8 cellular contexts compared by ENCODE assay signal in the genomic region with DNA sequence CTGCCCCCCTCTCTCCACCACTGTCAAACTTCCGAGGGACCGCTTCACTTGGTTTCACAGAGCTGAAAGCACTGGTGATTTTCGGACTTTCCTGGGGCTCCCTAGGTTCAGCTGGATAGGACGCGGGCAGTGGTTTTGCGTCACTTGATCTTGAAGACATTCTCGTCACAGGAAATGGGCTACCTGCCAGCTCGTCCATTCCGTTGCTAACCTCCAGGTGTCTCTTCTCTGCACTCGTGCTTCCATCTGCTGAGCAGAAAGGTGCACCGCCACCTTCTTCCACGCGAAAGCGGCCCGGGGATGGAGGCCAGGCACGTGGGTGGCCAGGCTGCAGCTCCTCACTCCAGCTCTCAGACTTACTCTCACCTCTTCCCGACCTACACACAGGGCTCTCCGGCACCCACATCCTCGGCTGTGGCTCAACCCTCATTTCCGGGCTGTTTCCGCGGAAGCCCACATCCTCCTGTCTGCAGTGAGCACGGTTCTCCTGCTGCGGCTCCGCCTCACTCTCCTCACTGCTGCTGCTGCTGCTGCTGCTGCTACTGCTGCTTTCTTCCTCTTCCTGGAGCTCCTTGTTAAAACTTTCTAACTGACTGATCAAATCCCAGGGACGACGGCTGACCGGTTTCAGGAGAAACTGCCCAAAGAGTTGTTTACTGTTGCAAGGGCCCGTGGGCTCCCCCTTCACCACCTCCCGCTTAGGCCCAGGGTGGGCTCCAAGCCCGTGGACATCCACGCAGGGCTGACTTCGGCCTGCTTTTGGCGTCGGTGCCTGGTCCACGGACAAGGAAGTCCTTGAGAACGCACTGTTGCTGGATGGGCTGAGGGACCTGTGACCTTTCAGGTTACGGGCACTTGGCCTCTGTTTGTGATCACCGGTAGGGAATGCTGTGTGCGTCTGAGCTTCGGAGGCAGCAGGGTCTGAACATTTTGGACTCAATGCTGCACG. TPM values are rescaled to one million over a fixed set of nuclear protein-coding genes. Genes with fewer than 3 reads are reported as not detected.
A peak's percentile ranks its signal among the peaks of the same experiment; 100 is the strongest.
DNase-seq lines count a peak whose midpoint lies in the region; ATAC-seq and TF ChIP-seq lines count a peak whose summit lies in the region.

No MANE protein-coding gene starts in this region.

- in situ Hi-C loops in GM13977 (cut with MboI; ENCODE audit: low pct_unique_long_range_greater_than_20kb, low sequenced_read_pairs, unreplicated experiment): no loop called here

- ATAC-seq in HG02571 (IDR thresholded peaks at IDR 0.05; ENCODE audit: unreplicated experiment) (peak; percentile 81), foreskin keratinocyte (peak; percentile 79)

- H3K27me3 ChIP-seq in foreskin keratinocyte: peaks cover 40% of the 10 kb centered on the region

- TF ChIP-seq CTCF in GM13977 (IDR thresholded peaks at IDR 0.05; ENCODE audit: extremely low read depth, insufficient read depth, missing control alignments) (no peak), foreskin keratinocyte (conservative IDR thresholded peaks at IDR 0.05) (peak; percentile 67)

- DNase-seq in GM13977 (ENCODE audit: low spot score) (peak; percentile 53), NCI-H2029 treated with DMSO at 0.1 percent for 48 hours (lab: John Stamatoyannopoulos, UW) (peak; percentile 15), foreskin keratinocyte (peak; percentile 16 to 48), NCI-H2227 treated with DMSO at 0.1 percent for 48 hours (lab: John Stamatoyannopoulos, UW) (no peak), NCI-H1930 (lab: John Stamatoyannopoulos, UW) (no peak)
- peak; percentile 59 for DNase-seq in activated CD8-positive, alpha-beta memory T cell treated with anti-CD3 and anti-CD28 coated beads, Interleukin-2, amount 50 U/mL, for 24 hours (ENCODE audit: extremely low read depth)
- DNase-seq in stimulated activated CD4-positive, alpha-beta T cell treated with anti-CD3 and anti-CD28 coated beads, Interleukin-15, amount 100 ng/mL, for 1 hour (ENCODE audit: low read depth in 1 of 2, low spot score in 1 of 2): peak; percentile 54 to 68

- H3K27ac ChIP-seq in foreskin keratinocyte: no peak overlapping the region

- no peaks in the 10 kb centered on the region for H3K4me1 ChIP-seq in foreskin keratinocyte

RNA-seq across cellular contexts. Expression of a gene that starts 32.1 kb away (rescaled TPM):
- under 0.01 and 0.03 TPM in 2 replicates for total RNA-seq in foreskin keratinocyte
- polyA plus RNA-seq in foreskin keratinocyte: 0.01 TPM in 1 of 2 replicates, not detected in the other

Comparison
In these comparisons a context has a peak if more than half of its experiments do, and no peak if none do; other contexts are left out.
1. DNase-seq: peak in GM13977 (single experiment), NCI-H2029 treated with DMSO at 0.1 percent for 48 hours (single experiment), activated CD8-positive, alpha-beta memory T cell treated with anti-CD3 and anti-CD28 coated beads, Interleukin-2, amount 50 U/mL, for 24 hours (single experiment), foreskin keratinocyte (2 of 2) and stimulated activated CD4-positive, alpha-beta T cell treated with anti-CD3 and anti-CD28 coated beads, Interleukin-15, amount 100 ng/mL, for 1 hour (2 of 2); none in NCI-H2227 treated with DMSO at 0.1 percent for 48 hours (single experiment) and NCI-H1930 (0 of 2).